ENCODE assay signal across 8 cellular contexts in genomic region chr20:47357296-47358051, GRCh38.
DNase-seq lines count a peak whose midpoint lies in the region; ATAC-seq and TF ChIP-seq lines count a peak whose summit lies in the region.

No MANE protein-coding gene starts in this region.

- peak overlapping the region; percentile 52 for H3K9ac ChIP-seq in muscle layer of colon (ENCODE audit: low read length)

- no peak for TF ChIP-seq CTCF in AG09319 (IDR thresholded peaks at IDR 0.05; ENCODE audit: low read depth, low read length)

- H3K27me3 ChIP-seq in muscle layer of colon (ENCODE audit: control insufficient read depth in 1 of 2, insufficient read depth in 2 of 2, low read length in 2 of 2): no peaks in the 10 kb centered on the region

- no peaks in the 10 kb centered on the region for H3K36me3 ChIP-seq in muscle layer of colon (ENCODE audit: insufficient read depth, low read length)

- TF ChIP-seq POLR2A in GM19193 (IDR thresholded peaks at IDR 0.05; ENCODE audit: extremely low read depth, insufficient read depth, insufficient read length) (peak; percentile 78), erythroblast (IDR thresholded peaks at IDR 0.05; ENCODE audit: low read length) (peak; percentile 53)

- peak; percentile 38 for ATAC-seq in HG03457 (IDR thresholded peaks at IDR 0.05; ENCODE audit: unreplicated experiment)

- peak overlapping the region; percentile 94 for H3K27ac ChIP-seq in muscle layer of colon (ENCODE audit: low read depth, low read length)

- H3K9me3 ChIP-seq in muscle layer of colon (ENCODE audit: low read length): no peaks in the 10 kb centered on the region

- peak overlapping the region in 1 of 2 donors; percentile 32 for H3K4me3 ChIP-seq in muscle layer of colon (ENCODE audit: low read depth in 1 of 2, low read length in 2 of 2)

- H3K4me1 ChIP-seq in muscle layer of colon (ENCODE audit: insufficient read depth, low read length): peaks cover 89% of the 10 kb centered on the region

- DNase-seq in AG09319 (ENCODE audit: extremely low read depth, low read depth) (peak; percentile 59), NOMO-1 treated with DMSO at 0.1 percent for 48 hours (lab: John Stamatoyannopoulos, UW; ENCODE audit: unreplicated experiment) (peak; percentile 91), activated T-cell treated with anti-CD3 and anti-CD28 coated beads for 24 hours (ENCODE audit: low read depth) (peak; percentile 55), erythroblast (lab: John Stamatoyannopoulos, UW) (peak; percentile 88 to 89)
- DNase-seq in stimulated activated CD8-positive, alpha-beta memory T cell treated with anti-CD3 and anti-CD28 coated beads, Interleukin-4, amount 100 ng/mL, for 48 hours: peak; percentile 80
